Comparison of ENCODE assay signal across 32 cellular contexts in the genomic region with DNA sequence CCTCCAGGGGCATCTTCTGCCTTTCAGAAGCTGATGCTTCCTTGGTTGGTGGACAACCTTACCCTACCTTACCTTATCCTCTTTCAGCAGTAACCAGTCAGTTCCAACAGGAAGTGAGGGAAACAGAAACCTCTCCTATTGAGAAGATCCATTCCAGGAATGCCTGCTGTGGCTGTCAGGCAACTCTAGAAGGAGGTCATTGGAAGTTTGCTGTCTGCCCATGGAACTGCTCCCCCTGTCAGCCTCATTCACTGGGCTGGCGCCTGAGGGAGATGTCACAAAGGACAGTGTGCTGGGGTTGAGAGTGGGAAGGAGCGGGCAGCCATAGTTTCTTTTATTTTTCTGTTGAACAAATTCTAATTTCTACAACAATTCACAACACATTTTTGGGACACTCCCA. TPM values are rescaled to one million over a fixed set of nuclear protein-coding genes. Genes with fewer than 3 reads are reported as not detected.
"Had no signal": no experiment of that assay in that cellular context is flagged by ENCODE, and none has a peak within 500 bp of the region (broad histone marks: within the 10 kb centered on the region; RNA-seq: fewer than 3 reads in every experiment).

No MANE protein-coding gene starts in this region.

- H3K36me3 Mint-ChIP-seq: immature natural killer cell; natural killer cell treated with Interleukin-12 subunit alpha and Interleukin-12 subunit beta and Interleukin-15 and Interleukin-18, amount 100 ng/mL, for 72 hours had no signal

- H3K27me3 ChIP-seq: right atrium auricular region, transverse colon, upper lobe of right lung, vagina had no signal

- H3K27me3 Mint-ChIP-seq: stimulated activated naive CD8-positive, alpha-beta T cell treated with anti-CD3 and anti-CD28 coated beads, Interleukin-15, amount 100 ng/mL, for 72 hours had no signal

- H3K9me3 ChIP-seq: esophagus squamous epithelium, heart right ventricle, prostate gland, right atrium auricular region, suprapubic skin, transverse colon, upper lobe of right lung, vagina had no signal

- H3K36me3 ChIP-seq: esophagus squamous epithelium, heart right ventricle, prostate gland, right atrium auricular region, suprapubic skin, transverse colon, upper lobe of right lung, vagina had no signal

- DNase-seq: dermis blood vessel endothelial cell; effector memory CD4-positive, alpha-beta T cell; erythroblast; esophagus squamous epithelium; foreskin melanocyte; glutamatergic neuron; heart right ventricle; hypothalamus; immature natural killer cell; mesenchymal stem cell; stimulated activated CD4-positive, alpha-beta T cell treated with anti-CD3 and anti-CD28 coated beads, Interleukin-12 subunit alpha, Interleukin-12 subunit beta, amount 100 ng/mL, for 4 hours; stimulated activated CD4-positive, alpha-beta T cell treated with anti-CD3 and anti-CD28 coated beads, Interleukin-1b, Interleukin-23, amount 100 ng/mL, for 48 hours; stimulated activated CD4-positive, alpha-beta T cell treated with anti-CD3 and anti-CD28 coated beads, Interleukin-4, amount 100 ng/mL, for 1 hour; stimulated activated CD8-positive, alpha-beta memory T cell treated with anti-CD3 and anti-CD28 coated beads, Interleukin-4, amount 100 ng/mL, for 48 hours; stimulated activated naive CD4-positive, alpha-beta T cell; stimulated activated naive CD8-positive, alpha-beta T cell treated with anti-CD3 and anti-CD28 coated beads, Interleukin-15, amount 100 ng/mL, for 72 hours; transverse colon; upper lobe of right lung had no signal

- H3K27ac Mint-ChIP-seq: natural killer cell treated with Interleukin-12 subunit alpha and Interleukin-12 subunit beta and Interleukin-15 and Interleukin-18, amount 100 ng/mL, for 72 hours had no signal

- H3K4me3 ChIP-seq: coronary artery, esophagus squamous epithelium, heart right ventricle, lung, prostate gland, right atrium auricular region, smooth muscle cell, suprapubic skin, transverse colon, upper lobe of right lung, vagina had no signal

- FAIRE-seq: keratinocyte had no signal

- H3K9me3 Mint-ChIP-seq: natural killer cell treated with Interleukin-12 subunit alpha and Interleukin-12 subunit beta and Interleukin-15 and Interleukin-18, amount 100 ng/mL, for 72 hours had no signal

- H3K4me1 Mint-ChIP-seq: immature natural killer cell; stimulated activated naive CD8-positive, alpha-beta T cell treated with anti-CD3 and anti-CD28 coated beads, Interleukin-15, amount 100 ng/mL, for 72 hours had no signal

- H3K4me2 ChIP-seq: smooth muscle cell had no signal

- H3K27ac ChIP-seq: coronary artery, esophagus squamous epithelium, heart right ventricle, prostate gland, right atrium auricular region, suprapubic skin, transverse colon, upper lobe of right lung, vagina had no signal

- H3K4me3 Mint-ChIP-seq: immature natural killer cell; natural killer cell treated with Interleukin-12 subunit alpha and Interleukin-12 subunit beta and Interleukin-15 and Interleukin-18, amount 100 ng/mL, for 72 hours; neural crest cell; stimulated activated naive CD8-positive, alpha-beta T cell treated with anti-CD3 and anti-CD28 coated beads, Interleukin-15, amount 100 ng/mL, for 72 hours had no signal

- ATAC-seq: heart right ventricle; left lobe of liver; natural killer cell treated with Interleukin-12 subunit alpha and Interleukin-12 subunit beta and Interleukin-15 and Interleukin-18, amount 100 ng/mL, for 72 hours; sciatic nerve; stimulated activated naive CD8-positive, alpha-beta T cell treated with anti-CD3 and anti-CD28 coated beads, Interleukin-15, amount 100 ng/mL, for 72 hours; upper lobe of right lung had no signal

- H3K4me1 ChIP-seq: esophagus squamous epithelium, heart right ventricle, prostate gland, right atrium auricular region, suprapubic skin, transverse colon, upper lobe of right lung had no signal

RNA-seq across cellular contexts. Expression of a gene that starts 54.7 kb away (rescaled TPM):
- total RNA-seq: left lobe of liver; mononuclear cell; natural killer cell treated with Interleukin-12 subunit alpha and Interleukin-12 subunit beta and Interleukin-15 and Interleukin-18, amount 100 ng/mL, for 72 hours; transverse colon; vagina had no signal
- polyA plus RNA-seq: immature natural killer cell, liver had no signal
